In genomic region chr3:66029014-66029413, GRCh38 we compare ENCODE assay signal across 19 cellular contexts.
"Had no signal": no experiment of that assay in that cellular context is flagged by ENCODE, and none has a peak within 500 bp of the region (broad histone marks: within the 10 kb centered on the region; RNA-seq: fewer than 3 reads in every experiment).

No MANE protein-coding gene starts in this region.

- DNase-seq: Karpas-422, KBM-7, MM.1S, NCI-H1092 treated with DMSO at 0.1 percent for 48 hours, NCI-H1436, NCI-H187, NCI-H2029, NCI-H2081 treated with DMSO at 0.1 percent for 48 hours, NCI-H2171, NCI-H226, NCI-H446, NCI-H510A, NCI-H524 treated with DMSO at 0.1 percent for 48 hours, NCI-H69, NCI-H774, SHP77, SK-N-SH had no signal

- H3K9ac ChIP-seq: SK-N-SH had no signal

- H3K27ac ChIP-seq: RWPE1 had no signal

- H3K9me3 ChIP-seq: SK-N-SH had no signal

- H3K4me2 ChIP-seq: SK-N-SH had no signal

- ATAC-seq: Panc1 had no signal
